ENCODE assay signal across 21 cellular contexts in genomic region chr3:136979204-136979603, GRCh38.
"Had no signal": no experiment of that assay in that cellular context is flagged by ENCODE, and none has a peak within 500 bp of the region (broad histone marks: within the 10 kb centered on the region; RNA-seq: fewer than 3 reads in every experiment).

No MANE protein-coding gene starts in this region.

- H3K4me1 ChIP-seq: esophagus muscularis mucosa, gastroesophageal sphincter, heart left ventricle, left lung, neural progenitor cell, right atrium auricular region, stomach, tibial artery had no signal

- DNase-seq: effector CD8-positive, alpha-beta T cell; endodermal cell; heart left ventricle; left cardiac atrium; left lung; naive thymus-derived CD4-positive, alpha-beta T cell; stimulated activated CD4-positive, alpha-beta T cell treated with anti-CD3 and anti-CD28 coated beads, Interleukin-2, amount 100 ng/mL, for 24 hours; stimulated activated CD4-positive, alpha-beta T cell treated with anti-CD3 and anti-CD28 coated beads, Interleukin-4, amount 100 ng/mL, for 24 hours; stimulated activated naive CD4-positive, alpha-beta T cell treated with Interleukin-2 at 50 U/mL for 16 hours; stomach; tibial artery had no signal

- H3K36me3 ChIP-seq: esophagus muscularis mucosa, gastroesophageal sphincter, heart left ventricle, left lung, neural progenitor cell, right atrium auricular region, stomach, tibial artery had no signal

- H3K4me2 ChIP-seq: hepatocyte, neural progenitor cell, smooth muscle cell had no signal

- H3K27me3 ChIP-seq: esophagus muscularis mucosa, foreskin keratinocyte, gastroesophageal sphincter, heart left ventricle, hepatocyte, left lung, neural progenitor cell, right atrium auricular region, stomach, tibial artery had no signal

- ATAC-seq: gastroesophageal sphincter; heart left ventricle; left cardiac atrium; left lung; naive thymus-derived CD4-positive, alpha-beta T cell; sciatic nerve; stimulated activated effector memory CD8-positive, alpha-beta T cell treated with anti-CD3 and anti-CD28 coated beads, Interleukin-12 subunit alpha, Interleukin-12 subunit beta, amount 100 ng/mL, for 72 hours had no signal

- H2AFZ ChIP-seq: hepatocyte, neural progenitor cell, parathyroid adenoma had no signal

- H3K9ac ChIP-seq: neural progenitor cell, parathyroid adenoma had no signal

- H3K27ac ChIP-seq: esophagus muscularis mucosa, gastroesophageal sphincter, heart left ventricle, hepatocyte, left lung, neural progenitor cell, parathyroid adenoma, right atrium auricular region, stomach, tibial artery had no signal

- H3K79me2 ChIP-seq: hepatocyte, parathyroid adenoma had no signal

- H3K4me3 ChIP-seq: esophagus muscularis mucosa, gastroesophageal sphincter, heart left ventricle, hepatocyte, left lung, neural progenitor cell, right atrium auricular region, smooth muscle cell, stomach, tibial artery had no signal
